26 cellular contexts compared by ENCODE assay signal in the genomic region with DNA sequence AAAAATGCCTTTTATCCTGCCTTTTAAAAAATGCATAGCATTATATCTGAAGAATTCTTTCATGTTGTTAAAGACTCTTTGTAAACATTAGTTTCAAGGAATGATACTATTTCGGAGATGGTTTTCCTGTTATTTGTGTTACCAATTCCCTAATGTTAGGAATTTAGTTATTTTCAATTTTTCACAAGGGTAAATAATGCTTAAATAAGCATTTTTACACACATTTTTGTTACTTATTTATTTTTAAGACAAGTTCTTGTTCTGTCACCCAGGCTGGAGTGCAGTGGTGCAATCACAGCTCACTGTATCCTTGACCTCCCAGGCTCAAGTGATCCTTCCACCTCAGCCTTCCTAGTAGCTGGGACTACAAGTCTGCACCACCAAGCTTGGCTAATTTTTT.
"Had no signal": no experiment of that assay in that cellular context is flagged by ENCODE, and none has a peak within 500 bp of the region (broad histone marks: within the 10 kb centered on the region; RNA-seq: fewer than 3 reads in every experiment).

No MANE protein-coding gene starts in this region.

- H3K36me3 ChIP-seq: heart right ventricle, left lung, neural progenitor cell, prostate gland, right atrium auricular region, sigmoid colon, thyroid gland, vagina had no signal

- H3K27ac ChIP-seq: heart right ventricle, neural progenitor cell, prostate gland, right atrium auricular region, sigmoid colon, thyroid gland, vagina had no signal

- H3K4me1 ChIP-seq: left lung, neural progenitor cell, prostate gland, right atrium auricular region, sigmoid colon, thyroid gland, vagina had no signal

- ATAC-seq: effector memory CD8-positive, alpha-beta T cell; heart right ventricle; left cardiac atrium; naive thymus-derived CD4-positive, alpha-beta T cell; stimulated activated naive CD8-positive, alpha-beta T cell treated with anti-CD3 and anti-CD28 coated beads, Interleukin-15, amount 100 ng/mL, for 72 hours had no signal

- H3K4me3 ChIP-seq: heart right ventricle, left lung, neural progenitor cell, prostate gland, right atrium auricular region, sigmoid colon, skin epidermis, thyroid gland, vagina had no signal

- H3K4me1 Mint-ChIP-seq: nephron, neural progenitor cell had no signal

- H3K4me3 Mint-ChIP-seq: effector memory CD8-positive, alpha-beta T cell; naive thymus-derived CD4-positive, alpha-beta T cell; nephron; neural progenitor cell; stimulated activated naive CD8-positive, alpha-beta T cell treated with anti-CD3 and anti-CD28 coated beads, Interleukin-15, amount 100 ng/mL, for 72 hours had no signal

- H3K27me3 Mint-ChIP-seq: effector memory CD8-positive, alpha-beta T cell; stimulated activated naive CD8-positive, alpha-beta T cell treated with anti-CD3 and anti-CD28 coated beads, Interleukin-15, amount 100 ng/mL, for 72 hours had no signal

- DNase-seq: cortex of kidney; effector memory CD8-positive, alpha-beta T cell; foreskin melanocyte; glutamatergic neuron; heart right ventricle; hippocampal formation; left cardiac atrium; left lung; mesendoderm; midbrain; naive thymus-derived CD4-positive, alpha-beta T cell; sigmoid colon; stimulated activated CD4-positive, alpha-beta T cell treated with anti-CD3 and anti-CD28 coated beads, Interleukin-15, amount 100 ng/mL, for 24 hours; stimulated activated CD4-positive, alpha-beta T cell treated with anti-CD3 and anti-CD28 coated beads, Interleukin-4, amount 100 ng/mL, for 1 hour; stimulated activated CD8-positive, alpha-beta memory T cell treated with anti-CD3 and anti-CD28 coated beads, Interleukin-4, amount 100 ng/mL, for 48 hours; stimulated activated naive CD4-positive, alpha-beta T cell; stimulated activated naive CD8-positive, alpha-beta T cell treated with anti-CD3 and anti-CD28 coated beads, Interleukin-15, amount 100 ng/mL, for 72 hours; thyroid gland had no signal

- H2AFZ ChIP-seq: neural progenitor cell had no signal

- H3K9me3 ChIP-seq: prostate gland, right atrium auricular region, thyroid gland, vagina had no signal

- H3K27ac Mint-ChIP-seq: effector memory CD8-positive, alpha-beta T cell; nephron; neural progenitor cell had no signal

- H3K36me3 Mint-ChIP-seq: neural progenitor cell had no signal

- H3K9ac ChIP-seq: neural progenitor cell had no signal

- H3K4me2 ChIP-seq: neural progenitor cell had no signal

- FAIRE-seq: endometrium, islet of Langerhans had no signal

- H3K27me3 ChIP-seq: heart right ventricle, left lung, neural progenitor cell, right atrium auricular region, sigmoid colon, thyroid gland, vagina had no signal
